Comparison of ENCODE assay signal across 22 cellular contexts in the genomic region with DNA sequence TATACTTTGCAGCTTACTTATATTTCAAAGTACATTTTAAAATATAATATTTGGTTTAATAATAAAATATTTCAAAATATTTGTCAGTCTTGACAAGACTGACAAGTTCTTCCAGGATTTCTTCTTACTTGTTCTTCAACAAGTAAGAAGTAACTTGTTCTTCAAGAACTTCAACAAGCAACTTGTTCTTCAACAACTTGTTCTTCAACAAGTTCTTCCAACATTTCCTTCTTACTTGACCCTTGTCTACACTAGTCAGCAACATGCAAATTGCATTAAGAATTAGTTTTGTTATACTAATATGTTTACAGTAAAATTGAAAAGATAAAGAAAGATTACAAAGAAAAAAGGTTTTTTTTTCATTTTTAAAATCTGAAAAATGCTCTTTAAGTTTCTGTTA.
DNase-seq lines count a peak whose midpoint lies in the region; FAIRE-seq and TF ChIP-seq lines count a peak whose summit lies in the region.
"Had no signal": no experiment of that assay in that cellular context is flagged by ENCODE, and none has a peak within 500 bp of the region (broad histone marks: within the 10 kb centered on the region; RNA-seq: fewer than 3 reads in every experiment).

No MANE protein-coding gene starts in this region.

- peak; percentile 29 for FAIRE-seq in kidney (lab: Jason Lieb, UNC)
- FAIRE-seq: A204.1, GM12878, GM19239, H1 had no signal

- no peaks in the 10 kb centered on the region for H3K4me1 ChIP-seq in kidney (ENCODE audit: control insufficient read depth in 1 of 2, insufficient read depth in 1 of 2, low read depth in 1 of 2, low read length in 2 of 2)
- H3K4me1 ChIP-seq: BLaER1, Caco-2 had no signal

- no peak for TF ChIP-seq CTCF in epithelial cell of esophagus (IDR thresholded peaks at IDR 0.05; ENCODE audit: insufficient read depth, low read depth, low read length, missing control alignments)
- TF ChIP-seq CTCF in kidney (IDR thresholded peaks at IDR 0.05; ENCODE audit: borderline replicate concordance, extremely low read depth, insufficient read depth): no peak

- intact Hi-C loops in kidney (cut with DNase I): no loop called here

- H3K9me3 ChIP-seq in kidney (ENCODE audit: control insufficient read depth in 1 of 2, low read length in 2 of 2): no peaks in the 10 kb centered on the region
- H3K9me3 ChIP-seq: BLaER1, Caco-2 had no signal

- no peak overlapping the region for H3K27ac ChIP-seq in kidney (ENCODE audit: low read depth in 2 of 2, low read length in 2 of 2)
- H3K27ac ChIP-seq: 22Rv1, BLaER1, C4-2B, GM23248 had no signal

- no peak overlapping the region for H3K9ac ChIP-seq in kidney (ENCODE audit: low read length in 2 of 2)
- H3K9ac ChIP-seq: BLaER1, GM23248 had no signal

- H3K36me3 ChIP-seq in kidney (ENCODE audit: control insufficient read depth in 1 of 2, insufficient read depth in 2 of 2, low read length in 2 of 2): no peaks in the 10 kb centered on the region
- H3K36me3 ChIP-seq: BLaER1 had no signal

- DNase-seq in SIG-M5 treated with dmso at 0.1 percent for 504 hours (lab: John Stamatoyannopoulos, UW; ENCODE audit: unreplicated experiment): peak; percentile 51
- DNase-seq in SIG-M5 (lab: John Stamatoyannopoulos, UW): no peak
- DNase-seq in epithelial cell of esophagus (ENCODE audit: low read depth): peak; percentile 52
- no peak for DNase-seq in kidney
- no peak for DNase-seq in DMS79 (lab: John Stamatoyannopoulos, UW)
- DNase-seq in effector CD8-positive, alpha-beta T cell (lab: John Stamatoyannopoulos, UW): no peak
- DNase-seq: Caco-2; CD4-positive, CD25-positive, alpha-beta regulatory T cell; CD8-positive, alpha-beta T cell; DMS153; EL; GDM1; GM23248; H7; HCEC 1CT had no signal

- H3K4me3 ChIP-seq in epithelial cell of esophagus (ENCODE audit: low read length) (no peak overlapping the region), kidney (ENCODE audit: low read length in 2 of 2) (no peak overlapping the region)
- H3K4me3 ChIP-seq: BLaER1, GM12878, GM23248 had no signal

Comparison
In these comparisons a context has a peak if more than half of its experiments do, and no peak if none do; other contexts are left out.
1. DNase-seq: peak in SIG-M5 treated with dmso at 0.1 percent for 504 hours (single experiment) and epithelial cell of esophagus (single experiment); none in SIG-M5 (single experiment), kidney (single experiment), DMS79 (single experiment) and effector CD8-positive, alpha-beta T cell (single experiment).